Comparison of ENCODE assay signal across 8 cellular contexts in the genomic region with DNA sequence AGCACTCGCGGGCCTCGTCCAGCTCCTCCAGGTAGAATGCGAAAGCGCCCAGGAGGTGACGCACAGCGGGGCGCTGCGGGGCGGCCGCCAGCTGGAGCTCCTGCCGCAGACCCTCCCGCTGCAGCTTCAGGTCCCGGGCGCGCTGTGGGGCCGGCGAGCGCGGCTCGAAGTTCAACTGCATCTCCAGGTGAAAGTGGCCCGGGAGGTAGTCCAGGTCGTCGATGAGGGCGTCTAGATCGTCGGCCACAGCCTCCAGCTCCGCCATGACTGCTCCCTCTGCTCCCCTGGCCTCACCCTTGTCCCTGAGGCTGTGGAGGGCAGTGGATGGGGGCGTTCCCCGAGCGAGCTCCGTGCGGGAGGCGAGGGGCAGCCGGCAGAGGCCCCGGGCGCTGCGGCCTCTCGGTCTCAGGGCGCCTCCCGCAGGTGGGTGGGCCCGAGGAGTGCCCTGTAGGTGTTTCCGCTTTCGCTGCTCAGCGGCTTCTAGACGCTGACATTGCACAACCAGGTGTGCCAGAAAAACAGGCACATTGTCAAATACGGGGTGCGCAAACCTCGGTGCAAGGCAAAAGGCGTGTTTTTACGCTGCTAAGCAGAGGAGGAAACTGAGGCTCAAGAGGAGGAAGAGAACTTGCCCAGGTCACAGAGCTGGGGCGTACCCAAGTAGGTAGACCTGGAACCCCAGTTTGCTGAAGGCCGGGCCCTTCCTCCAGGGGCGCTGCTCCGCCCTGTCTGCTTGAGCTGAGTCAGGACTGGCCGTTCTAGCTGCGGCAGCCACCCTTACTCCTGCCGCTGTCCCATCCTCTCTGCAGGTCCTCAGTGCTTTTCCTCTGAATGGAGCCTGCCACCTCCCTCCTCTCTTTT. TPM values are rescaled to one million over a fixed set of nuclear protein-coding genes. Genes with fewer than 3 reads are reported as not detected.
A peak's percentile ranks its signal among the peaks of the same experiment; 100 is the strongest.
DNase-seq lines count a peak whose midpoint lies in the region; TF ChIP-seq lines count a peak whose summit lies in the region.

A gene (minus strand): TSS at position 425 of the 861 bp plus-strand sequence. CDS start 160 bp downstream, at position 265.

- H3K36me3 Mint-ChIP-seq in HFFc6 (ENCODE audit: low read depth) (no peaks in the 10 kb centered on the region), progenitor cell of endocrine pancreas (ENCODE audit: insufficient read depth) (no peaks in the 10 kb centered on the region)

- no peaks in the 10 kb centered on the region for H3K36me3 ChIP-seq in uterus

- H3K4me3 Mint-ChIP-seq in HFFc6 (no peak within 1 kb of the TSS), progenitor cell of endocrine pancreas (ENCODE audit: low read depth) (peak within 1 kb of the TSS; percentile 37)

- H3K9me3 ChIP-seq in uterus = no peaks in the 10 kb centered on the region

- intact Hi-C loops in uterus (cut with DNase I; ENCODE audit: low total_unique reads) = no loop called here

- H3K9me3 Mint-ChIP-seq in HFFc6 (no peaks in the 10 kb centered on the region), progenitor cell of endocrine pancreas (ENCODE audit: low read depth) (no peaks in the 10 kb centered on the region)

- H3K27me3 Mint-ChIP-seq in HFFc6 (ENCODE audit: insufficient read depth) (peaks cover 29% of the 10 kb centered on the region), progenitor cell of endocrine pancreas (peaks cover 26% of the 10 kb centered on the region)

- H3K27ac Mint-ChIP-seq in HFFc6 = no peak within 1 kb of the TSS
- H3K27ac Mint-ChIP-seq in progenitor cell of endocrine pancreas = no peak within 1 kb of the TSS

- peak within 1 kb of the TSS in 1 of 2 donors; percentile 7 for H3K27ac ChIP-seq in uterus

- no peaks in the 10 kb centered on the region for H3K27me3 ChIP-seq in uterus

- no peaks in the 10 kb centered on the region for H3K4me1 ChIP-seq in uterus

- TF ChIP-seq POLR2A in uterus (IDR thresholded peaks at IDR 0.05) = no peak

- DNase-seq in HFFc6 (no peak), NCI-H2029 (lab: John Stamatoyannopoulos, UW) (peak; percentile 67), activated T-cell treated with anti-CD3 and anti-CD28 coated beads for 4 hours (peak; percentile 52), fibroblast of pulmonary artery (ENCODE audit: low read depth) (no peak), progenitor cell of endocrine pancreas (ENCODE audit: low spot score, unreplicated experiment) (peak; percentile 41), uterus (peak in 1 of 2 donors; percentile 24), foreskin melanocyte (no peak)

- H3K4me1 Mint-ChIP-seq in HFFc6 (ENCODE audit: low read depth) (peaks cover 24% of the 10 kb centered on the region), progenitor cell of endocrine pancreas (ENCODE audit: low read depth) (no peaks in the 10 kb centered on the region)

- TF ChIP-seq CTCF in GM12874 (IDR thresholded peaks at IDR 0.05; ENCODE audit: insufficient read depth, low read depth, low read length) = peak; percentile 80
- TF ChIP-seq CTCF in HFFc6 (IDR thresholded peaks at IDR 0.05) = peak; percentile 38
- TF ChIP-seq CTCF in fibroblast of pulmonary artery (IDR thresholded peaks at IDR 0.05; ENCODE audit: low read length, missing control alignments) = peak; percentile 28
- TF ChIP-seq CTCF in progenitor cell of endocrine pancreas (IDR thresholded peaks at IDR 0.05; ENCODE audit: unreplicated experiment) = peak; percentile 50
- TF ChIP-seq CTCF in uterus (IDR thresholded peaks at IDR 0.05) = peak; percentile 6 to 37 (median 24)

- peak within 1 kb of the TSS; percentile 7 for H3K4me3 ChIP-seq in fibroblast of pulmonary artery (replicated peaks; ENCODE audit: low read depth, low read length)
- H3K4me3 ChIP-seq in uterus = peak within 1 kb of the TSS; percentile 14 to 37

RNA-seq across cellular contexts. Expression of the gene that starts here (rescaled TPM):
- not detected for total RNA-seq in HFFc6 (2021; fragmentation: NEBNext Ultra II Directional; extraction: Animal tissue kit (Norgen Biotek cat#: 25700))
- total RNA-seq in progenitor cell of endocrine pancreas = 2.4 TPM in 2 replicates
- total RNA-seq in uterus = 1 to 10 TPM in 2 of 4 donors, not detected in 2; 3.2 to 5.3 TPM

Comparison
In these comparisons a context has a peak if more than half of its experiments do, and no peak if none do; other contexts are left out.
1. CTCF ChIP-seq: peak in every context shown above with its lines; median percentile 80 in GM12874; 50 in progenitor cell of endocrine pancreas; 38 in HFFc6; 28 in fibroblast of pulmonary artery; 24 in uterus.
2. DNase-seq: peak in NCI-H2029 (single experiment), activated T-cell treated with anti-CD3 and anti-CD28 coated beads for 4 hours (single experiment) and progenitor cell of endocrine pancreas (single experiment); none in HFFc6 (single experiment), fibroblast of pulmonary artery (single experiment) and foreskin melanocyte (single experiment).